ENCODE assay signal across 22 cellular contexts in genomic region chr5:116554764-116555163, GRCh38. TPM values are rescaled to one million over a fixed set of nuclear protein-coding genes. Genes with fewer than 3 reads are reported as not detected.
DNase-seq lines count a peak whose midpoint lies in the region; ATAC-seq, FAIRE-seq and TF ChIP-seq lines count a peak whose summit lies in the region.
"Had no signal": no experiment of that assay in that cellular context is flagged by ENCODE, and none has a peak within 500 bp of the region (broad histone marks: within the 10 kb centered on the region; RNA-seq: fewer than 3 reads in every experiment).

No MANE protein-coding gene starts in this region.

- no peaks in the 10 kb centered on the region for H3K9me3 Mint-ChIP-seq in WTC11
- no peaks in the 10 kb centered on the region for H3K9me3 Mint-ChIP-seq in activated CD4-positive, alpha-beta T cell treated with anti-CD3 and anti-CD28 coated beads, Interleukin-2, amount 10 ng/mL, durations not matched to agents 7 days and 5 days
- H3K9me3 Mint-ChIP-seq: activated naive CD8-positive, alpha-beta T cell treated with anti-CD3 and anti-CD28 coated beads, Interleukin-2, amount 10 ng/mL, durations not matched to agents 7 days and 5 days; activated T-cell treated with anti-CD3 and anti-CD28 coated beads, Interleukin-2, amount 50 U/mL, for 72 hours; stimulated activated naive B cell treated with anti-CD40 and anti-IgM and Interleukin-4, amounts not matched to agents 10 μg/mL and 1 μg/mL and 100 μg/mL, for 72 hours had no signal

- H3K27ac ChIP-seq in HepG2 (ENCODE audit: extremely low read length, insufficient read depth, low read length) (no peak overlapping the region), right lobe of liver (no peak overlapping the region), brain microvascular endothelial cell (no peak overlapping the region)
- H3K27ac ChIP-seq: parathyroid adenoma, WERI-Rb-1 had no signal

- FAIRE-seq in HepG2 (lab: Jason Lieb, UNC) = peak; percentile 23
- FAIRE-seq: urothelium cell line had no signal

- intact Hi-C loops in HepG2 (cut with micrococcal nuclease; ENCODE audit: unreplicated experiment) (loop anchor here (5.0 kb wide), 1 partner anchor 417 kb away; no protein-coding TSS in a partner anchor), right lobe of liver (cut with DNase I) (no loop called here)

- TF ChIP-seq CTCF in HepG2 (CRISPR knock-in tag; IDR thresholded peaks at IDR 0.05) = no peak
- TF ChIP-seq CTCF in right lobe of liver (IDR thresholded peaks at IDR 0.05) = no peak
- no peak for TF ChIP-seq CTCF in WTC11 (IDR thresholded peaks at IDR 0.05)
- no peak for TF ChIP-seq CTCF in brain microvascular endothelial cell (IDR thresholded peaks at IDR 0.05; ENCODE audit: low read depth, low read length, missing control alignments)

- DNase-seq in HepG2 (ENCODE audit: low spot score) (peak; percentile 44), right lobe of liver (no peak), WTC11 (ENCODE audit: low spot score) (no peak), midbrain (lab: John Stamatoyannopoulos, UW) (peak; percentile 52), T-helper 17 cell (no peak), brain microvascular endothelial cell (no peak)
- DNase-seq in activated CD4-positive, alpha-beta T cell treated with anti-CD3 and anti-CD28 coated beads, Interleukin-2, amount 10 ng/mL, durations not matched to agents 7 days and 5 days = no peak
- DNase-seq: activated CD8-positive, alpha-beta T cell treated with anti-CD3 and anti-CD28 coated beads, Interleukin-2, amount 10 ng/mL, durations not matched to agents 7 days and 5 days; activated naive CD8-positive, alpha-beta T cell treated with anti-CD3 and anti-CD28 coated beads, Interleukin-2, amount 10 ng/mL, durations not matched to agents 7 days and 5 days; activated T-cell treated with anti-CD3 and anti-CD28 coated beads, Interleukin-2, amount 50 U/mL, for 72 hours; effector memory CD4-positive, alpha-beta T cell; H7; Kasumi-1; NCI-H187 treated with DMSO at 0.1 percent for 48 hours; stimulated activated naive B cell treated with anti-CD40 and anti-IgM and Interleukin-4, amounts not matched to agents 10 μg/mL and 1 μg/mL and 100 μg/mL, for 72 hours; T-helper 1 cell; WERI-Rb-1 had no signal

- H3K4me1 ChIP-seq in HepG2 (ENCODE audit: insufficient read depth, low read length) (peaks cover 22% of the 10 kb centered on the region), right lobe of liver (no peaks in the 10 kb centered on the region)

- BruUV-seq in HepG2 (replicated peaks; lab: Mats Ljungman, UMichigan) = no TSS peak

- no peak for TF ChIP-seq EP300 in HepG2 (IDR thresholded peaks at IDR 0.05; ENCODE audit: low read depth in 2 of 2, low read length in 2 of 2)
- TF ChIP-seq EP300 in HepG2 (CRISPR knock-in tag; IDR thresholded peaks at IDR 0.05; ENCODE audit: borderline replicate concordance) = no peak

- H3K4me3 ChIP-seq in HepG2 (replicated peaks in 1 of 3; ENCODE audit: insufficient read depth in 1 of 3, low read depth in 2 of 3, low read length in 3 of 3) (no peak overlapping the region), right lobe of liver (no peak overlapping the region), brain microvascular endothelial cell (ENCODE audit: low read depth, low read length) (no peak overlapping the region)
- H3K4me3 ChIP-seq: smooth muscle cell had no signal

- WGBS in HepG2 (ENCODE audit: low lambda C conversion rate) = 29% methylated on average over 2 of the region's 2 CpGs
- WGBS in right lobe of liver (ENCODE audit: insufficient coverage, low coverage, low lambda C conversion rate, missing lambda C conversion rate) = 90% methylated on average over 2 of the region's 2 CpGs

- ATAC-seq in HepG2 = peak; percentile 73
- ATAC-seq in right lobe of liver = no peak
- ATAC-seq in WTC11 = no peak
- no peak for ATAC-seq in GM21526 (IDR thresholded peaks at IDR 0.05; ENCODE audit: low FRiP score, unreplicated experiment)
- no peak for ATAC-seq in T-helper 17 cell
- ATAC-seq: activated CD8-positive, alpha-beta T cell treated with anti-CD3 and anti-CD28 coated beads, Interleukin-2, amount 10 ng/mL, durations not matched to agents 7 days and 5 days; activated T-cell treated with anti-CD3 and anti-CD28 coated beads, Interleukin-2, amount 50 U/mL, for 72 hours; left lobe of liver; stimulated activated naive B cell treated with anti-CD40 and anti-IgM and Interleukin-4, amounts not matched to agents 10 μg/mL and 1 μg/mL and 100 μg/mL, for 72 hours had no signal

- TF ChIP-seq RAD21 in HepG2 (CRISPR knock-in tag; IDR thresholded peaks at IDR 0.05) = no peak

- H3K27ac Mint-ChIP-seq in WTC11 (0 out of 2 replicates have a peak overlapping the region, but pooled peaks have one; percentile 28), T-helper 17 cell (no peak overlapping the region)
- no peak overlapping the region for H3K27ac Mint-ChIP-seq in activated CD4-positive, alpha-beta T cell treated with anti-CD3 and anti-CD28 coated beads, Interleukin-2, amount 10 ng/mL, durations not matched to agents 7 days and 5 days
- H3K27ac Mint-ChIP-seq: activated CD8-positive, alpha-beta T cell treated with anti-CD3 and anti-CD28 coated beads, Interleukin-2, amount 10 ng/mL, durations not matched to agents 7 days and 5 days; activated naive CD8-positive, alpha-beta T cell treated with anti-CD3 and anti-CD28 coated beads, Interleukin-2, amount 10 ng/mL, durations not matched to agents 7 days and 5 days; activated T-cell treated with anti-CD3 and anti-CD28 coated beads, Interleukin-2, amount 50 U/mL, for 72 hours; stimulated activated naive B cell treated with anti-CD40 and anti-IgM and Interleukin-4, amounts not matched to agents 10 μg/mL and 1 μg/mL and 100 μg/mL, for 72 hours had no signal

- no peak for TF ChIP-seq POLR2A in HepG2 (IDR thresholded peaks at IDR 0.05; ENCODE audit: insufficient read depth in 1 of 2, low read depth in 2 of 2, low read length in 2 of 2)
- TF ChIP-seq POLR2A in right lobe of liver (IDR thresholded peaks at IDR 0.05) = no peak

- CTCF ChIA-PET in HepG2 (lab: Yijun Ruan, JAX; ENCODE audit: low intra/inter-chr PET ratio, low total read pairs) (no interaction called here), WTC11 (lab: Charles Lee) (no interaction called here)
- CTCF ChIA-PET in activated CD4-positive, alpha-beta T cell treated with anti-CD3 and anti-CD28 coated beads, Interleukin-2, amount 10 ng/mL, durations not matched to agents 7 days and 5 days (lab: Charles Lee) = no interaction called here

- no peak overlapping the region for H2AFZ ChIP-seq in HepG2 (ENCODE audit: low read length)
- H2AFZ ChIP-seq: parathyroid adenoma had no signal

- H3K9me3 ChIP-seq in HepG2 (ENCODE audit: low read length) = no peaks in the 10 kb centered on the region
- H3K9me3 ChIP-seq in right lobe of liver = no peaks in the 10 kb centered on the region
- H3K9me3 ChIP-seq in T-helper 17 cell (ENCODE audit: control insufficient read depth, low read length, poor library complexity, severe bottlenecking) = no peaks in the 10 kb centered on the region

- POLR2A ChIA-PET in HepG2 (lab: Yijun Ruan, JAX) = interaction anchor here (1.0 kb wide), 1 partner anchor 18 kb away, joined by 3 read pairs; no protein-coding TSS in a partner anchor
- POLR2A ChIA-PET in WTC11 (lab: Charles Lee) = interaction anchor here (0.7 to 0.9 kb wide), 2 partner anchors 11 to 167 kb away, joined by 3 read pairs; no protein-coding TSS in a partner anchor
- POLR2A ChIA-PET in activated CD4-positive, alpha-beta T cell treated with anti-CD3 and anti-CD28 coated beads, Interleukin-2, amount 10 ng/mL, durations not matched to agents 7 days and 5 days (lab: Charles Lee) = no interaction called here

- no peaks in the 10 kb centered on the region for H4K20me1 ChIP-seq in HepG2 (ENCODE audit: insufficient read depth, low read length)

- H3K27me3 Mint-ChIP-seq in WTC11 (ENCODE audit: low read depth) (no peaks in the 10 kb centered on the region), T-helper 17 cell (no peaks in the 10 kb centered on the region)
- no peaks in the 10 kb centered on the region for H3K27me3 Mint-ChIP-seq in activated CD4-positive, alpha-beta T cell treated with anti-CD3 and anti-CD28 coated beads, Interleukin-2, amount 10 ng/mL, durations not matched to agents 7 days and 5 days
- H3K27me3 Mint-ChIP-seq: activated naive CD8-positive, alpha-beta T cell treated with anti-CD3 and anti-CD28 coated beads, Interleukin-2, amount 10 ng/mL, durations not matched to agents 7 days and 5 days; stimulated activated naive B cell treated with anti-CD40 and anti-IgM and Interleukin-4, amounts not matched to agents 10 μg/mL and 1 μg/mL and 100 μg/mL, for 72 hours had no signal

- no peak overlapping the region for H3K4me2 ChIP-seq in HepG2 (ENCODE audit: low read depth, low read length)
- H3K4me2 ChIP-seq: smooth muscle cell had no signal

- H3K9ac ChIP-seq in HepG2 (ENCODE audit: insufficient read depth, low read depth, low read length) = no peak overlapping the region
- H3K9ac ChIP-seq: parathyroid adenoma had no signal

- peak overlapping the region; percentile 11 for H3K4me3 Mint-ChIP-seq in WTC11
- H3K4me3 Mint-ChIP-seq in activated CD4-positive, alpha-beta T cell treated with anti-CD3 and anti-CD28 coated beads, Interleukin-2, amount 10 ng/mL, durations not matched to agents 7 days and 5 days = no peak overlapping the region
- no peak overlapping the region for H3K4me3 Mint-ChIP-seq in T-helper 17 cell
- H3K4me3 Mint-ChIP-seq: activated CD8-positive, alpha-beta T cell treated with anti-CD3 and anti-CD28 coated beads, Interleukin-2, amount 10 ng/mL, durations not matched to agents 7 days and 5 days; activated naive CD8-positive, alpha-beta T cell treated with anti-CD3 and anti-CD28 coated beads, Interleukin-2, amount 10 ng/mL, durations not matched to agents 7 days and 5 days; activated T-cell treated with anti-CD3 and anti-CD28 coated beads, Interleukin-2, amount 50 U/mL, for 72 hours; stimulated activated naive B cell treated with anti-CD40 and anti-IgM and Interleukin-4, amounts not matched to agents 10 μg/mL and 1 μg/mL and 100 μg/mL, for 72 hours had no signal

- H3K36me3 ChIP-seq in HepG2 (replicated peaks in 1 of 2; ENCODE audit: control insufficient read depth in 1 of 2, insufficient read depth in 2 of 2, low read length in 2 of 2) (no peaks in the 10 kb centered on the region), right lobe of liver (no peaks in the 10 kb centered on the region), brain microvascular endothelial cell (replicated peaks) (no peaks in the 10 kb centered on the region)
- H3K36me3 ChIP-seq: WERI-Rb-1 had no signal

- H3K79me2 ChIP-seq in HepG2 (ENCODE audit: insufficient read depth, low read length) = peaks cover 66% of the 10 kb centered on the region
- H3K79me2 ChIP-seq: parathyroid adenoma had no signal

- peaks cover 4% of the 10 kb centered on the region; the same call in 1 of the 2 replicates for H3K36me3 Mint-ChIP-seq in WTC11
- H3K36me3 Mint-ChIP-seq in activated CD4-positive, alpha-beta T cell treated with anti-CD3 and anti-CD28 coated beads, Interleukin-2, amount 10 ng/mL, durations not matched to agents 7 days and 5 days (ENCODE audit: low read depth) = no peaks in the 10 kb centered on the region
- no peaks in the 10 kb centered on the region for H3K36me3 Mint-ChIP-seq in T-helper 17 cell (ENCODE audit: low read depth)
- H3K36me3 Mint-ChIP-seq: activated naive CD8-positive, alpha-beta T cell treated with anti-CD3 and anti-CD28 coated beads, Interleukin-2, amount 10 ng/mL, durations not matched to agents 7 days and 5 days had no signal

- peaks cover 89% of the 10 kb centered on the region for H3K4me1 Mint-ChIP-seq in WTC11
- no peaks in the 10 kb centered on the region for H3K4me1 Mint-ChIP-seq in activated CD4-positive, alpha-beta T cell treated with anti-CD3 and anti-CD28 coated beads, Interleukin-2, amount 10 ng/mL, durations not matched to agents 7 days and 5 days
- H3K4me1 Mint-ChIP-seq in T-helper 17 cell = no peaks in the 10 kb centered on the region
- H3K4me1 Mint-ChIP-seq: activated naive CD8-positive, alpha-beta T cell treated with anti-CD3 and anti-CD28 coated beads, Interleukin-2, amount 10 ng/mL, durations not matched to agents 7 days and 5 days had no signal

- H3K27me3 ChIP-seq in HepG2 (ENCODE audit: control insufficient read depth in 1 of 2, insufficient read depth in 2 of 2, low read length in 2 of 2) (no peaks in the 10 kb centered on the region), right lobe of liver (no peaks in the 10 kb centered on the region), brain microvascular endothelial cell (replicated peaks) (no peaks in the 10 kb centered on the region)

- in situ Hi-C loops in HepG2 (cut with HindIII; ENCODE audit: extremely low pct_ligation_motif_present, low pct_unique_long_range_greater_than_20kb) = no loop called here
- in situ Hi-C loops in brain microvascular endothelial cell (cut with HindIII; ENCODE audit: low pct_ligation_motif_present, low sequenced_read_pairs) = no loop called here

RNA-seq across cellular contexts. Expression of gene SEMA6A, which starts 19.9 kb away (rescaled TPM):
- total RNA-seq in HepG2 (2016; rRNA removed; fragmentation: Illumina TruSeq; extraction: Trizol) (2.9 and 5.1 TPM in 2 replicates), right lobe of liver (10 to 100 TPM in 1 of 6 experiments, 1 to 10 TPM in 5; 4.5 to 12.0 (median 8.4) TPM), WTC11 (2021) (336 to 406 TPM (median 357 TPM) in 3 replicates), T-helper 17 cell (under 1 TPM in 1 of 2 donors, not detected in 1; 0.31 TPM)
- total RNA-seq in HepG2 (2016; cell fraction: cytosol; rRNA removed; fragmentation: Illumina TruSeq; extraction: Trizol; ENCODE audit: low read depth) = 2.5 and 3.1 TPM in 2 replicates
- 3.4 and 5.4 TPM in 2 replicates for total RNA-seq in HepG2 (2016; cell fraction: insoluble cytoplasmic fraction; rRNA removed; fragmentation: Illumina TruSeq; extraction: Trizol)
- 1.7 and 2.8 TPM in 2 replicates for total RNA-seq in HepG2 (2016; cell fraction: membrane; rRNA removed; fragmentation: Illumina TruSeq; extraction: Trizol)
- total RNA-seq in HepG2 (2016; cell fraction: nucleus; rRNA removed; fragmentation: Illumina TruSeq; extraction: Trizol) = 21.0 and 23.5 TPM in 2 replicates
- 4.6 and 6.5 TPM in 2 replicates for polyA plus RNA-seq in HepG2 (2011; rRNA removed)
- 3.4 and 5.4 TPM in 2 replicates for polyA plus RNA-seq in HepG2 (2011; cell fraction: cytosol; rRNA removed)
- polyA plus RNA-seq in HepG2 (2011; cell fraction: nucleus; rRNA removed) = 11.1 and 19.1 TPM in 2 replicates
- 3.4 and 4.0 TPM in 2 replicates for polyA plus RNA-seq in HepG2 (2012)
- polyA plus RNA-seq in HepG2 (2016; cell fraction: cytosol; fragmentation: Illumina TruSeq; extraction: Trizol; ENCODE audit: low read depth) = 0.33 and 0.82 TPM in 2 replicates
- 2.0 and 3.2 TPM in 2 replicates for polyA plus RNA-seq in HepG2 (2016; cell fraction: insoluble cytoplasmic fraction; fragmentation: Illumina TruSeq; extraction: Trizol; ENCODE audit: low read depth)
- polyA plus RNA-seq in HepG2 (2016; cell fraction: membrane; fragmentation: Illumina TruSeq; extraction: Trizol; ENCODE audit: low read depth) = 0.60 and 0.90 TPM in 2 replicates
- 12.6 and 13.9 TPM in 2 replicates for polyA plus RNA-seq in HepG2 (2016; cell fraction: nucleus; fragmentation: Illumina TruSeq; extraction: Trizol; ENCODE audit: insufficient read depth, low read depth)
- 0.14 and 17.4 TPM in 2 replicates for polyA minus RNA-seq in HepG2 (2011; rRNA and poly(A)+ RNA removed; ENCODE audit: low replicate concordance)
- polyA minus RNA-seq in HepG2 (2011; cell fraction: cytosol; rRNA and poly(A)+ RNA removed) = 8.4 and 16.5 TPM in 2 replicates
- polyA minus RNA-seq in HepG2 (2011; cell fraction: nucleus; rRNA and poly(A)+ RNA removed) = 49.6 and 67.6 TPM in 2 replicates
- total RNA-seq in activated CD4-positive, alpha-beta T cell treated with anti-CD3 and anti-CD28 coated beads, Interleukin-2, amount 10 ng/mL, durations not matched to agents 7 days and 5 days = not detected
- total RNA-seq: activated CD8-positive, alpha-beta T cell treated with anti-CD3 and anti-CD28 coated beads, Interleukin-2, amount 10 ng/mL, durations not matched to agents 7 days and 5 days; activated naive CD8-positive, alpha-beta T cell treated with anti-CD3 and anti-CD28 coated beads, Interleukin-2, amount 10 ng/mL, durations not matched to agents 7 days and 5 days had no signal

Comparison
In these comparisons a context has a peak if more than half of its experiments do, and no peak if none do; other contexts are left out.
1. DNase-seq: peak in HepG2 (single experiment) and midbrain (single experiment); none in right lobe of liver (0 of 3), WTC11 (single experiment), activated CD4-positive, alpha-beta T cell treated with anti-CD3 and anti-CD28 coated beads, Interleukin-2, amount 10 ng/mL, durations not matched to agents 7 days and 5 days (single experiment), T-helper 17 cell (0 of 3) and brain microvascular endothelial cell (single experiment).
2. RNA of gene SEMA6A, which starts 19.9 kb away (total RNA-seq): 336 to 406 TPM in WTC11; 4.5 to 12.0 TPM in right lobe of liver, 1.7 to 23.5 TPM in HepG2, 0.31 TPM in T-helper 17 cell and not detected in activated CD4-positive, alpha-beta T cell treated with anti-CD3 and anti-CD28 coated beads, Interleukin-2, amount 10 ng/mL, durations not matched to agents 7 days and 5 days; every median in the first group is over 10 times any median in the second.
3. Of the 50 proteins assayed by ChIP-seq in both HepG2 and WTC11: peak only in HepG2: FOXK1 and FOXP4; only in WTC11: none; in both: none; in neither: 47; mixed calls (peak in some experiments, not most) for 1.